22 cellular contexts compared by ENCODE assay signal in genomic region chr1:157090771-157091170, GRCh38. TPM values are rescaled to one million over a fixed set of nuclear protein-coding genes. Genes with fewer than 3 reads are reported as not detected.
DNase-seq lines count a peak whose midpoint lies in the region; ATAC-seq, FAIRE-seq and TF ChIP-seq lines count a peak whose summit lies in the region.
"Had no signal": no experiment of that assay in that cellular context is flagged by ENCODE, and none has a peak within 500 bp of the region (broad histone marks: within the 10 kb centered on the region; RNA-seq: fewer than 3 reads in every experiment).

No MANE protein-coding gene starts in this region.

- H3K27ac Mint-ChIP-seq in nephron: peak overlapping the region; percentile 80 to 99 (median 97)
- H3K27ac Mint-ChIP-seq: memory B cell had no signal

- peak overlapping the region in 2 of 3 experiments; percentile 46 to 66 for H3K4me3 Mint-ChIP-seq in nephron
- H3K4me3 Mint-ChIP-seq: CD8-positive, alpha-beta memory T cell; memory B cell; naive B cell had no signal

- FAIRE-seq in urothelium cell line (lab: Jason Lieb, UNC): no peak
- FAIRE-seq: RCC 7860 had no signal

- H3K36me3 ChIP-seq in body of pancreas (replicated peaks in 1 of 2; ENCODE audit: insufficient read depth in 1 of 2, low read depth in 2 of 2): no peaks in the 10 kb centered on the region
- H3K36me3 ChIP-seq in lower lobe of right lung: no peaks in the 10 kb centered on the region
- H3K36me3 ChIP-seq: ovary, right atrium auricular region, stomach, transverse colon had no signal

- 57 to 59% methylated on average over 2 to 3 of the region's 3 CpGs for WGBS in body of pancreas, 2 donors

- H3K9me3 Mint-ChIP-seq in nephron: no peaks in the 10 kb centered on the region
- H3K9me3 Mint-ChIP-seq: CD8-positive, alpha-beta memory T cell; memory B cell; naive B cell had no signal

- H3K36me3 Mint-ChIP-seq in nephron (ENCODE audit: low read depth): no peaks in the 10 kb centered on the region
- H3K36me3 Mint-ChIP-seq: CD8-positive, alpha-beta memory T cell; memory B cell; naive B cell had no signal

- no peak for TF ChIP-seq CTCF in nephron (IDR thresholded peaks at IDR 0.05; ENCODE audit: unreplicated experiment in 3 of 3)
- no peak for TF ChIP-seq CTCF in body of pancreas (IDR thresholded peaks at IDR 0.05)
- no peak for TF ChIP-seq CTCF in lower lobe of right lung (IDR thresholded peaks at IDR 0.05)

- peak; percentile 24 for DNase-seq in cardiac septum (ENCODE audit: low spot score)
- DNase-seq in Right ventricle myocardium inferior (ENCODE audit: missing footprints): no peak
- peak; percentile 39 for DNase-seq in ecto neural progenitor cell (ENCODE audit: low spot score)
- DNase-seq in urothelium cell line (ENCODE audit: low spot score): peak; percentile 40
- DNase-seq in body of pancreas: no peak
- no peak for DNase-seq in NCI-H526 (lab: John Stamatoyannopoulos, UW)
- no peak for DNase-seq in lower lobe of right lung
- DNase-seq: NCI-H524 treated with DMSO at 0.1 percent for 48 hours had no signal

- H3K4me1 ChIP-seq in body of pancreas (no peaks in the 10 kb centered on the region), lower lobe of right lung (no peaks in the 10 kb centered on the region)

- H3K9me3 ChIP-seq in body of pancreas (no peaks in the 10 kb centered on the region), lower lobe of right lung (no peaks in the 10 kb centered on the region)
- H3K9me3 ChIP-seq: ovary, right atrium auricular region, SK-N-SH, stomach, transverse colon had no signal

- H3K27me3 ChIP-seq in body of pancreas (no peaks in the 10 kb centered on the region), lower lobe of right lung (ENCODE audit: low read depth) (no peaks in the 10 kb centered on the region)
- H3K27me3 ChIP-seq: ovary, right atrium auricular region, transverse colon had no signal

- H3K27me3 Mint-ChIP-seq in nephron (ENCODE audit: low read depth): peaks cover 3% of the 10 kb centered on the region

- ATAC-seq in Right ventricle myocardium inferior (no peak), body of pancreas (no peak), lower lobe of right lung (no peak)

- H3K4me3 ChIP-seq in body of pancreas (no peak overlapping the region), lower lobe of right lung (no peak overlapping the region)
- H3K4me3 ChIP-seq: coronary artery, ovary, right atrium auricular region, stomach, transverse colon had no signal

- peaks cover 34% of the 10 kb centered on the region for H3K4me1 Mint-ChIP-seq in nephron
- H3K4me1 Mint-ChIP-seq: memory B cell had no signal

- intact Hi-C loops in cardiac septum (cut with DNase I): loop anchor here (1.0 kb wide), 1 partner anchor 66 kb away; no protein-coding TSS in a partner anchor
- intact Hi-C loops in Right ventricle myocardium inferior (cut with DNase I): loop anchor here (1.0 to 10.0 kb wide), 2 partner anchors 66 to 404 kb away; no protein-coding TSS in a partner anchor
- intact Hi-C loops in body of pancreas (cut with DNase I): loop anchor here (2.0 kb wide), 1 partner anchor 64 kb away; no protein-coding TSS in a partner anchor
- intact Hi-C loops in lower lobe of right lung (cut with DNase I): no loop called here

- H3K27ac ChIP-seq in body of pancreas (no peak overlapping the region), lower lobe of right lung (no peak overlapping the region)
- H3K27ac ChIP-seq: coronary artery, ovary, right atrium auricular region, stomach, transverse colon had no signal

- no peak for TF ChIP-seq POLR2A in body of pancreas (IDR thresholded peaks at IDR 0.05)

RNA-seq across cellular contexts. Expression of gene ETV3L, which starts 8.8 kb away (rescaled TPM):
- total RNA-seq in cardiac septum (not detected), Right ventricle myocardium inferior (not detected), body of pancreas (not detected), lower lobe of right lung (not detected)
- total RNA-seq: A172; activated CD8-positive, alpha-beta memory T cell treated with anti-CD3 and anti-CD28 coated beads for 36 hours; CD8-positive, alpha-beta memory T cell; glomerular endothelial cell; ovary; right atrium auricular region; stomach; transverse colon had no signal

RNA-seq across cellular contexts. Expression of gene ARHGEF11, which starts 45.2 kb away (rescaled TPM):
- total RNA-seq in cardiac septum: 29.8 TPM
- total RNA-seq in Right ventricle myocardium inferior: 29.3 TPM
- total RNA-seq in body of pancreas: 10 to 100 TPM; 17.9 to 29.7 TPM
- 54.5 TPM for total RNA-seq in lower lobe of right lung

RNA-seq across cellular contexts. Expression of gene ETV3, which starts 47.4 kb away (rescaled TPM):
- total RNA-seq in cardiac septum (19.7 TPM), Right ventricle myocardium inferior (16.9 TPM), body of pancreas (10 to 100 TPM in 1 of 2 donors, 1 to 10 TPM in 1; 5.6 to 11.4 TPM), lower lobe of right lung (29.5 TPM)

Comparison
In these comparisons a context has a peak if more than half of its experiments do, and no peak if none do; other contexts are left out.
1. DNase-seq: peak in cardiac septum (single experiment), ecto neural progenitor cell (single experiment) and urothelium cell line (single experiment); none in Right ventricle myocardium inferior (single experiment), body of pancreas (0 of 4), NCI-H526 (0 of 2) and lower lobe of right lung (single experiment).